ENCODE assay signal across 8 cellular contexts in genomic region chr22:46578251-46578823, GRCh38. TPM values are rescaled to one million over a fixed set of nuclear protein-coding genes. Genes with fewer than 3 reads are reported as not detected.
A peak's percentile ranks its signal among the peaks of the same experiment; 100 is the strongest.
DNase-seq lines count a peak whose midpoint lies in the region; ATAC-seq and TF ChIP-seq lines count a peak whose summit lies in the region.

No MANE protein-coding gene starts in this region.

- H3K27me3 ChIP-seq in AG04450 (ENCODE audit: control insufficient read depth, insufficient read depth, low read length) (peaks cover 7% of the 10 kb centered on the region), Loucy (ENCODE audit: insufficient read depth, low read length, poor library complexity, severe bottlenecking) (no peaks in the 10 kb centered on the region), duodenal mucosa (ENCODE audit: control insufficient read depth in 1 of 2, insufficient read depth in 2 of 2, low read length in 2 of 2) (no peaks in the 10 kb centered on the region)

- H3K9me3 ChIP-seq in AG04450 (ENCODE audit: control insufficient read depth, insufficient read depth, low read length) (no peaks in the 10 kb centered on the region; the same call in 1 of the 2 replicates), Loucy (ENCODE audit: insufficient read depth, low read depth, low read length) (no peaks in the 10 kb centered on the region), duodenal mucosa (ENCODE audit: control insufficient read depth in 1 of 2, low read length in 2 of 2) (no peaks in the 10 kb centered on the region)

- no peak for ATAC-seq in naive thymus-derived CD8-positive, alpha-beta T cell
- no peak for ATAC-seq in HG02759 (IDR thresholded peaks at IDR 0.05; ENCODE audit: unreplicated experiment)

- CTCF ChIA-PET in AG04450 (lab: Charles Lee), result no interaction called here

- H3K9me2 ChIP-seq in Loucy (replicated peaks; ENCODE audit: low read depth, low read length), result no peaks in the 10 kb centered on the region

- POLR2A ChIA-PET in AG04450 (lab: Yijun Ruan, JAX), result interaction anchor here (0.5 kb wide), 1 partner anchor 85 kb away, joined by 5 read pairs; no protein-coding TSS in a partner anchor
- POLR2A ChIA-PET in naive thymus-derived CD8-positive, alpha-beta T cell (lab: Charles Lee), result interaction anchor here (0.6 kb wide), 1 partner anchor 14 kb away, joined by 6 read pairs; no protein-coding TSS in a partner anchor

- H3K4me1 ChIP-seq in Loucy (ENCODE audit: insufficient read depth, low read length, poor library complexity, severe bottlenecking) (peaks cover 55% of the 10 kb centered on the region), duodenal mucosa (ENCODE audit: control insufficient read depth in 1 of 2, insufficient read depth in 2 of 2, low read length in 2 of 2) (peaks cover 77 to 84% of the 10 kb centered on the region in 2 donors)

- H3K9me3 Mint-ChIP-seq in naive thymus-derived CD8-positive, alpha-beta T cell, result peaks cover 0 to 2% (median 0%) of the 10 kb centered on the region in 9 donors

- peak overlapping the region in 8 of 10 donors; percentile 36 to 80 (median 64) for H3K27ac Mint-ChIP-seq in naive thymus-derived CD8-positive, alpha-beta T cell

- H3K36me3 Mint-ChIP-seq in naive thymus-derived CD8-positive, alpha-beta T cell, result no peaks in the 10 kb centered on the region

- peak overlapping the region; percentile 71 for H3K9ac ChIP-seq in Loucy (ENCODE audit: low read depth, low read length, poor library complexity, severe bottlenecking)
- peak overlapping the region; percentile 87 to 92 for H3K9ac ChIP-seq in duodenal mucosa (ENCODE audit: low read depth in 1 of 2, low read length in 2 of 2)

- peak overlapping the region; percentile 95 for H3K4me2 ChIP-seq in Loucy (ENCODE audit: low read depth, low read length, poor library complexity, severe bottlenecking)

- peaks cover 40% of the 10 kb centered on the region for H3K79me2 ChIP-seq in Loucy (ENCODE audit: insufficient read depth, low read length)

- H4K20me1 ChIP-seq in Loucy (ENCODE audit: insufficient read depth, low read length, poor library complexity, severe bottlenecking), result peaks cover 13% of the 10 kb centered on the region

- H2AFZ ChIP-seq in Loucy (ENCODE audit: low read length), result no peak overlapping the region

- TF ChIP-seq CTCF in AG04450 (IDR thresholded peaks at IDR 0.05; ENCODE audit: low read depth, low read length) (no peak), Loucy (conservative IDR thresholded peaks at IDR 0.05; ENCODE audit: low read length) (no peak)

- peak overlapping the region; percentile 84 to 94 (median 88) for H3K4me3 Mint-ChIP-seq in naive thymus-derived CD8-positive, alpha-beta T cell

- H3F3A ChIP-seq in Loucy (ENCODE audit: low read depth), result no peaks in the 10 kb centered on the region

- no peak overlapping the region for H3K27ac ChIP-seq in AG04450 (ENCODE audit: low read depth, low read length)
- peak overlapping the region; percentile 86 for H3K27ac ChIP-seq in duodenal mucosa (ENCODE audit: low read depth, low read length)

- DNase-seq in AG04450 (ENCODE audit: low read depth, low spot score), result no peak
- no peak for DNase-seq in naive thymus-derived CD8-positive, alpha-beta T cell
- DNase-seq in NCI-H82 (lab: John Stamatoyannopoulos, UW), result no peak
- DNase-seq in effector CD4-positive, alpha-beta T cell, result no peak
- no peak for DNase-seq in stimulated activated CD8-positive, alpha-beta memory T cell treated with anti-CD3 and anti-CD28 coated beads, Interleukin-4, amount 100 ng/mL, for 48 hours

- H3K4me3 ChIP-seq in AG04450 (ENCODE audit: low read depth, low read length) (peak overlapping the region; percentile 67), Loucy (ENCODE audit: low read length, poor library complexity, severe bottlenecking) (peak overlapping the region; percentile 84), duodenal mucosa (ENCODE audit: low read depth in 1 of 2, low read length in 2 of 2) (peak overlapping the region; percentile 80 to 85)

- peaks cover 14 to 70% (median 42%) of the 10 kb centered on the region in 4 donors for H3K4me1 Mint-ChIP-seq in naive thymus-derived CD8-positive, alpha-beta T cell

- no peaks in the 10 kb centered on the region for H3K27me3 Mint-ChIP-seq in naive thymus-derived CD8-positive, alpha-beta T cell

- H3K36me3 ChIP-seq in Loucy (ENCODE audit: insufficient read depth, low read length), result no peaks in the 10 kb centered on the region
- H3K36me3 ChIP-seq in duodenal mucosa (ENCODE audit: control insufficient read depth in 1 of 2, insufficient read depth in 2 of 2, low read length in 2 of 2), result no peaks in the 10 kb centered on the region

RNA-seq across cellular contexts. Expression of gene CELSR1, which starts 40.9 kb away (rescaled TPM):
- polyA plus RNA-seq in AG04450 (2011; rRNA removed), result 0.14 and 0.19 TPM in 2 replicates
- polyA minus RNA-seq in AG04450 (2011; rRNA and poly(A)+ RNA removed), result 0.22 and 0.41 TPM in 2 replicates
- total RNA-seq in naive thymus-derived CD8-positive, alpha-beta T cell, result 1 to 10 TPM in 1 of 2 experiments, under 1 TPM in 1; 0.82 to 1.2 TPM
- under 1 TPM; 0.19 to 0.66 (median 0.37) TPM for polyA plus RNA-seq in naive thymus-derived CD8-positive, alpha-beta T cell

RNA-seq across cellular contexts. Expression of gene GRAMD4, which starts 41.8 kb away (rescaled TPM):
- 7.5 and 8.2 TPM in 2 replicates for polyA plus RNA-seq in AG04450 (2011; rRNA removed)
- 17.2 and 22.4 TPM in 2 replicates for polyA minus RNA-seq in AG04450 (2011; rRNA and poly(A)+ RNA removed)
- total RNA-seq in naive thymus-derived CD8-positive, alpha-beta T cell, result 1 to 10 TPM; 5.9 to 7.6 TPM
- 1 to 10 TPM; 2.8 to 4.1 (median 3.4) TPM for polyA plus RNA-seq in naive thymus-derived CD8-positive, alpha-beta T cell
